Comparison of ENCODE assay signal across 24 cellular contexts in the genomic region with DNA sequence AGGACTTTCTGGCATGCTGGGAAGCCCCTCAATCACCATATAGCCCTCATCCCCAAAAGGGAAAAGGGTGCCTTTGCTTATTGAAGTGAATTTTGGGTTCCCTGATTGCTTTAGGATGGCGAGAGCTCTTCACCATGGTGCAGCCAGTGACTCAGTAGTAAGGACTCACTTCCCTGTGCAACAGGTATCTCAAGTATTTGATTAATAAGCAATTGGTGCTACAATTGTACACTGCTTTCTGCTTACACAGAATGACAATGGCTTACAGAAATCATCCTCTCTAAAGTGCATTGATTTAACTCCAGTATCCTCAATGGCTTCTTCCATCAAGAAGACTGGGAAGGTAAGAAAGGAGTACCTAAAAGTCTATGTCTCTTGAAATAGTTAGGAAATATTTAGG.
"Had no signal": no experiment of that assay in that cellular context is flagged by ENCODE, and none has a peak within 500 bp of the region (broad histone marks: within the 10 kb centered on the region; RNA-seq: fewer than 3 reads in every experiment).

No MANE protein-coding gene starts in this region.

- H2AFZ ChIP-seq: hepatocyte, parathyroid adenoma had no signal

- H3K36me3 ChIP-seq: left lung, lower lobe of right lung, right atrium auricular region, right lobe of liver, tibial nerve, uterus had no signal

- H3K27me3 ChIP-seq: hepatocyte, left lung, right atrium auricular region, right lobe of liver, tibial nerve, uterus had no signal

- H3K27ac ChIP-seq: hepatocyte, left lung, lower lobe of right lung, parathyroid adenoma, psoas muscle, right atrium auricular region, right lobe of liver, tibial nerve, uterus had no signal

- DNase-seq: islet precursor cell; left colon; left lung; lower lobe of right lung; mammary epithelial cell; mesenchymal stem cell; naive thymus-derived CD8-positive, alpha-beta T cell; nucleus accumbens; psoas muscle; right lobe of liver; stimulated activated CD4-positive, alpha-beta T cell treated with anti-CD3 and anti-CD28 coated beads, Interleukin-1b, Interleukin-23, amount 100 ng/mL, for 48 hours; stimulated activated CD4-positive, alpha-beta T cell treated with anti-CD3 and anti-CD28 coated beads, Interleukin-2, amount 100 ng/mL, for 48 hours; stimulated activated CD4-positive, alpha-beta T cell treated with anti-CD3 and anti-CD28 coated beads, Interleukin-4, amount 100 ng/mL, for 4 hours; stimulated activated CD8-positive, alpha-beta memory T cell treated with anti-CD3 and anti-CD28 coated beads, Interleukin-4, amount 100 ng/mL, for 48 hours; stimulated activated naive CD4-positive, alpha-beta T cell treated with Interleukin-2 at 50 U/mL for 16 hours; stimulated activated naive CD8-positive, alpha-beta T cell treated with anti-CD3 and anti-CD28 coated beads, Interleukin-15, amount 100 ng/mL, for 72 hours; substantia nigra; uterus had no signal

- H3K79me2 ChIP-seq: hepatocyte, parathyroid adenoma had no signal

- H3K4me3 ChIP-seq: hepatocyte, left lung, lower lobe of right lung, psoas muscle, right atrium auricular region, right lobe of liver, smooth muscle cell, tibial nerve, uterus had no signal

- H3K9ac ChIP-seq: parathyroid adenoma had no signal

- H3K4me2 ChIP-seq: hepatocyte, smooth muscle cell had no signal

- ATAC-seq: left colon; left lung; lower lobe of right lung; naive thymus-derived CD8-positive, alpha-beta T cell; psoas muscle; right lobe of liver; stimulated activated memory B cell treated with anti-CD40 and anti-IgM and Interleukin-4, amounts not matched to agents 10 μg/mL and 1 μg/mL and 100 μg/mL, for 72 hours; stimulated activated naive CD8-positive, alpha-beta T cell treated with anti-CD3 and anti-CD28 coated beads, Interleukin-15, amount 100 ng/mL, for 72 hours had no signal

- H3K4me1 ChIP-seq: left lung, lower lobe of right lung, parathyroid adenoma, psoas muscle, right atrium auricular region, right lobe of liver, tibial nerve, uterus had no signal

- H3K9me3 ChIP-seq: left lung, lower lobe of right lung, psoas muscle, right atrium auricular region, right lobe of liver, tibial nerve, uterus had no signal
